1 cellular context compared by ENCODE assay signal in genomic region chr3:184135149-184135910, GRCh38.
TF ChIP-seq lines count a peak whose summit lies in the region.

EIF2B5 (plus strand) TSS chr3:184135358; CDS start chr3:184135386, 28 bp downstream.

TF ChIP-seq in K562, 482 proteins besides CTCF, POLR2A, EP300 and RAD21 (continued from another document):
- TF ChIP-seq USF2 (CRISPR knock-in tag; IDR thresholded peaks at IDR 0.05) (no peak), CEBPZ (IDR thresholded peaks at IDR 0.05; ENCODE audit: borderline replicate concordance, low read depth, low read length) (no peak)
